ENCODE assay signal across 11 cellular contexts in genomic region chr18:48932462-48932818, GRCh38. TPM values are rescaled to one million over a fixed set of nuclear protein-coding genes. Genes with fewer than 3 reads are reported as not detected.
DNase-seq lines count a peak whose midpoint lies in the region; ATAC-seq and TF ChIP-seq lines count a peak whose summit lies in the region.
"Had no signal": no experiment of that assay in that cellular context is flagged by ENCODE, and none has a peak within 500 bp of the region (broad histone marks: within the 10 kb centered on the region; RNA-seq: fewer than 3 reads in every experiment).

No MANE protein-coding gene starts in this region.

- no peak overlapping the region for H2BK120ac ChIP-seq in mesendoderm (ENCODE audit: low read depth, low read length)

- no peaks in the 10 kb centered on the region for H3K27me3 Mint-ChIP-seq in activated naive CD8-positive, alpha-beta T cell treated with anti-CD3 and anti-CD28 coated beads, Interleukin-2, amount 10 ng/mL, durations not matched to agents 7 days and 5 days

- peaks cover 100% of the 10 kb centered on the region for H3K79me2 ChIP-seq in mesendoderm (ENCODE audit: control insufficient read depth, insufficient read depth, low read length)

- H3K9me3 Mint-ChIP-seq in activated naive CD8-positive, alpha-beta T cell treated with anti-CD3 and anti-CD28 coated beads, Interleukin-2, amount 10 ng/mL, durations not matched to agents 7 days and 5 days = no peaks in the 10 kb centered on the region

- peak overlapping the region; percentile 12 for H3K9ac ChIP-seq in mesendoderm (ENCODE audit: low read length)

- DNase-seq in cardiac muscle cell (ENCODE audit: low read depth in 1 of 2, low spot score in 1 of 2) (no peak), cardiac septum (ENCODE audit: low spot score) (no peak), mesendoderm (no peak), NCI-H1417 treated with DMSO at 0.1 percent for 48 hours (lab: John Stamatoyannopoulos, UW) (no peak)
- DNase-seq in activated naive CD8-positive, alpha-beta T cell treated with anti-CD3 and anti-CD28 coated beads, Interleukin-2, amount 10 ng/mL, durations not matched to agents 7 days and 5 days = no peak
- DNase-seq: DMS79, H7, NCI-H1105 treated with DMSO at 0.1 percent for 48 hours had no signal

- H3K79me1 ChIP-seq in mesendoderm (ENCODE audit: low read length) = peaks cover 1% of the 10 kb centered on the region

- no peaks in the 10 kb centered on the region for H3K9me3 ChIP-seq in cardiac muscle cell (ENCODE audit: low read depth)

- intact Hi-C loops in cardiac septum (cut with DNase I) = loop anchor here (5.0 to 10.0 kb wide), 3 partner anchors 130 to 388 kb away; no protein-coding TSS in a partner anchor

- no peak overlapping the region for H3K4ac ChIP-seq in mesendoderm (ENCODE audit: low read depth, low read length)

- H3K4me2 ChIP-seq in mesendoderm (ENCODE audit: low read length) = no peak overlapping the region

- no peak overlapping the region for H4K8ac ChIP-seq in mesendoderm (ENCODE audit: low read depth, low read length)

- peak overlapping the region; percentile 10 for H3K18ac ChIP-seq in mesendoderm (ENCODE audit: low read length)

- H3K27ac ChIP-seq in cardiac muscle cell (peak overlapping the region; percentile 84), mesendoderm (ENCODE audit: low read depth, low read length) (peak overlapping the region; percentile 56), urinary bladder (ENCODE audit: low read depth) (peak overlapping the region; percentile 27)

- H3K36me3 Mint-ChIP-seq in activated naive CD8-positive, alpha-beta T cell treated with anti-CD3 and anti-CD28 coated beads, Interleukin-2, amount 10 ng/mL, durations not matched to agents 7 days and 5 days = peaks cover 36% of the 10 kb centered on the region

- ATAC-seq in activated naive CD8-positive, alpha-beta T cell treated with anti-CD3 and anti-CD28 coated beads, Interleukin-2, amount 10 ng/mL, durations not matched to agents 7 days and 5 days (ENCODE audit: low read depth) = no peak
- ATAC-seq in HG02973 (IDR thresholded peaks at IDR 0.05; ENCODE audit: unreplicated experiment) (no peak), GM19455 (IDR thresholded peaks at IDR 0.05; ENCODE audit: unreplicated experiment) (no peak)

- H3K4me1 Mint-ChIP-seq in activated naive CD8-positive, alpha-beta T cell treated with anti-CD3 and anti-CD28 coated beads, Interleukin-2, amount 10 ng/mL, durations not matched to agents 7 days and 5 days = peaks cover 80% of the 10 kb centered on the region

- peak overlapping the region; percentile 75 for H3K27ac Mint-ChIP-seq in activated naive CD8-positive, alpha-beta T cell treated with anti-CD3 and anti-CD28 coated beads, Interleukin-2, amount 10 ng/mL, durations not matched to agents 7 days and 5 days

- H3K4me1 ChIP-seq in cardiac muscle cell (ENCODE audit: low read depth) (peaks cover 87% of the 10 kb centered on the region), mesendoderm (ENCODE audit: control insufficient read depth, low read depth, low read length) (peaks cover 66% of the 10 kb centered on the region), urinary bladder (ENCODE audit: insufficient read depth) (peaks cover 19% of the 10 kb centered on the region)

- POLR2A ChIA-PET in activated naive CD8-positive, alpha-beta T cell treated with anti-CD3 and anti-CD28 coated beads, Interleukin-2, amount 10 ng/mL, durations not matched to agents 7 days and 5 days (lab: Charles Lee) = interaction anchor here (0.9 to 1.2 kb wide), 2 partner anchors 8 to 20 kb away, joined by 3 read pairs; no protein-coding TSS in a partner anchor

- no peak for TF ChIP-seq CTCF in cardiac muscle cell (IDR thresholded peaks at IDR 0.05; ENCODE audit: low read depth, low read length)

- H3K56ac ChIP-seq in mesendoderm (ENCODE audit: low read length) = peak overlapping the region; percentile 25

- H3K36me3 ChIP-seq in cardiac muscle cell (peaks cover 4% of the 10 kb centered on the region), mesendoderm (ENCODE audit: control insufficient read depth, insufficient read depth, low read length) (peaks cover 2% of the 10 kb centered on the region), urinary bladder (ENCODE audit: insufficient read depth) (no peaks in the 10 kb centered on the region)

- no peak overlapping the region for H4K5ac ChIP-seq in mesendoderm (ENCODE audit: low read length)

- H2AK5ac ChIP-seq in mesendoderm (ENCODE audit: low read length) = no peak overlapping the region

- H3K4me3 Mint-ChIP-seq in activated naive CD8-positive, alpha-beta T cell treated with anti-CD3 and anti-CD28 coated beads, Interleukin-2, amount 10 ng/mL, durations not matched to agents 7 days and 5 days = no peak overlapping the region

- H3K4me3 ChIP-seq in cardiac muscle cell = no peak overlapping the region
- H3K4me3 ChIP-seq in mesendoderm (ENCODE audit: low read length) = no peak overlapping the region
- no peak overlapping the region for H3K4me3 ChIP-seq in urinary bladder (ENCODE audit: low read depth, low read length)

- no peaks in the 10 kb centered on the region for H3K27me3 ChIP-seq in cardiac muscle cell
- H3K27me3 ChIP-seq in mesendoderm (ENCODE audit: insufficient read depth, low read length, poor library complexity) = no peaks in the 10 kb centered on the region

- H2BK15ac ChIP-seq in mesendoderm (replicated peaks; ENCODE audit: low read depth) = no peak overlapping the region

- H3K23ac ChIP-seq in mesendoderm (ENCODE audit: low read length) = no peak overlapping the region

- no CpG with 5 or more reads among the region's 7 CpGs for WGBS in mesendoderm (ENCODE audit: extremely low coverage, insufficient coverage, low lambda C conversion rate)
- WGBS in urinary bladder = 19% methylated on average over 7 of the region's 7 CpGs

- H2BK5ac ChIP-seq in mesendoderm (ENCODE audit: low read length) = no peak overlapping the region

RNA-seq across cellular contexts. Expression of gene SMAD7, which starts 18.3 kb away (rescaled TPM):
- total RNA-seq in cardiac muscle cell (93.1 and 129 TPM in 2 replicates), cardiac septum (42.4 TPM), urinary bladder (25.6 TPM)
- polyA plus RNA-seq in cardiac muscle cell (60.1 and 80.8 TPM in 2 replicates), urinary bladder (31.5 TPM)
- total RNA-seq in activated naive CD8-positive, alpha-beta T cell treated with anti-CD3 and anti-CD28 coated beads, Interleukin-2, amount 10 ng/mL, durations not matched to agents 7 days and 5 days = 10 to 100 TPM; 26.8 to 30.1 TPM
- polyA plus RNA-seq in mesendoderm (2013, experiment 1 of 2) = 25.8 TPM
- 23.8 TPM for polyA plus RNA-seq in mesendoderm (2013, experiment 2 of 2)

Comparison
In these comparisons a context has a peak if more than half of its experiments do, and no peak if none do; other contexts are left out.
1. H3K27ac ChIP-seq: peak in every context shown above with its lines; median percentile 84 in cardiac muscle cell; 56 in mesendoderm; 27 in urinary bladder.